In genomic region chr4:38287090-38287843, GRCh38 we compare ENCODE assay signal across 21 cellular contexts.
DNase-seq lines count a peak whose midpoint lies in the region; ATAC-seq and TF ChIP-seq lines count a peak whose summit lies in the region.
"Had no signal": no experiment of that assay in that cellular context is flagged by ENCODE, and none has a peak within 500 bp of the region (broad histone marks: within the 10 kb centered on the region; RNA-seq: fewer than 3 reads in every experiment).

No MANE protein-coding gene starts in this region.

- peak; percentile 64 for DNase-seq in NCI-H345 treated with DMSO at 0.1 percent for 48 hours (lab: John Stamatoyannopoulos, UW; ENCODE audit: unreplicated experiment)
- DNase-seq in neural crest cell (ENCODE audit: low read depth, low spot score): no peak
- DNase-seq in NCI-H2107 (lab: John Stamatoyannopoulos, UW): no peak
- DNase-seq in posterior vena cava (ENCODE audit: low spot score): no peak
- DNase-seq in NCI-H446 treated with DMSO at 0.1 percent for 48 hours (lab: John Stamatoyannopoulos, UW): no peak
- DNase-seq: CD4-positive, CD25-positive, alpha-beta regulatory T cell; GM23248; KBM-7; MM.1S; NCI-H1092; NCI-H146; NCI-H2029; NCI-H510A; NCI-H82; OCI-M1; SJCRH30; T-cell had no signal

- no peaks in the 10 kb centered on the region for H3K36me3 Mint-ChIP-seq in neural crest cell (ENCODE audit: low read depth)
- H3K36me3 Mint-ChIP-seq: CD4-positive, CD25-positive, alpha-beta regulatory T cell; T-cell had no signal

- H3K9me3 Mint-ChIP-seq in neural crest cell: peaks cover 4% of the 10 kb centered on the region
- H3K9me3 Mint-ChIP-seq: T-cell had no signal

- H3K9me3 ChIP-seq in HUES48 (ENCODE audit: control insufficient read depth, insufficient read depth, low read length) (no peaks in the 10 kb centered on the region), ectodermal cell (ENCODE audit: control insufficient read depth, low read length) (no peaks in the 10 kb centered on the region)

- no peak overlapping the region for H3K9ac ChIP-seq in HUES48 (ENCODE audit: low read depth, low read length)
- H3K9ac ChIP-seq: GM23248 had no signal

- H3K27me3 ChIP-seq in HUES48 (ENCODE audit: control insufficient read depth, insufficient read depth, low read length) (no peaks in the 10 kb centered on the region), ectodermal cell (ENCODE audit: control insufficient read depth, insufficient read depth, low read length, poor library complexity, severe bottlenecking) (no peaks in the 10 kb centered on the region)

- peak overlapping the region; percentile 31 for H3K27ac Mint-ChIP-seq in neural crest cell (ENCODE audit: unreplicated experiment)
- H3K27ac Mint-ChIP-seq: CD4-positive, CD25-positive, alpha-beta regulatory T cell; T-cell had no signal

- H3K4me3 ChIP-seq in HUES48 (ENCODE audit: low read depth, low read length): no peak overlapping the region
- no peak overlapping the region for H3K4me3 ChIP-seq in ectodermal cell (ENCODE audit: insufficient read depth, low read depth, low read length)
- H3K4me3 ChIP-seq: GM23248, SJCRH30 had no signal

- H3K27me3 Mint-ChIP-seq in neural crest cell (ENCODE audit: low read depth): no peaks in the 10 kb centered on the region
- H3K27me3 Mint-ChIP-seq: CD4-positive, CD25-positive, alpha-beta regulatory T cell; T-cell had no signal

- no peak for TF ChIP-seq CTCF in neural crest cell (conservative IDR thresholded peaks at IDR 0.05)

- intact Hi-C loops in posterior vena cava (cut with DNase I): no loop called here

- H3K4me3 Mint-ChIP-seq in neural crest cell: no peak overlapping the region
- H3K4me3 Mint-ChIP-seq: CD4-positive, CD25-positive, alpha-beta regulatory T cell; T-cell had no signal

- 16 to 19% methylated on average over 10 of the region's 10 CpGs for WGBS in ectodermal cell, 2 experiments

- H3K36me3 ChIP-seq in HUES48 (ENCODE audit: control insufficient read depth, insufficient read depth, low read length) (no peaks in the 10 kb centered on the region), ectodermal cell (ENCODE audit: control insufficient read depth, insufficient read depth, low read length) (no peaks in the 10 kb centered on the region)

- H3K4me1 Mint-ChIP-seq in neural crest cell: peaks cover 22% of the 10 kb centered on the region

- H3K4me1 ChIP-seq in HUES48 (ENCODE audit: control insufficient read depth, insufficient read depth, low read length) (peaks cover 15% of the 10 kb centered on the region), ectodermal cell (ENCODE audit: control insufficient read depth, insufficient read depth, low read length) (peaks cover 23% of the 10 kb centered on the region)
- H3K4me1 ChIP-seq: SJCRH30 had no signal

- H3K27ac ChIP-seq in HUES48 (ENCODE audit: low read depth, low read length): peak overlapping the region; percentile 37
- peak overlapping the region; percentile 2 for H3K27ac ChIP-seq in ectodermal cell (ENCODE audit: insufficient read depth, low read depth, low read length, poor library complexity, severe bottlenecking)
- H3K27ac ChIP-seq: GM23248, SJCRH30 had no signal

- ATAC-seq in HG03280 (IDR thresholded peaks at IDR 0.05; ENCODE audit: unreplicated experiment): no peak
- ATAC-seq: HCT116, T-cell had no signal
